In genomic region chr9:126861707-126862460, GRCh38 we compare ENCODE assay signal across 8 cellular contexts. TPM values are rescaled to one million over a fixed set of nuclear protein-coding genes. Genes with fewer than 3 reads are reported as not detected.
DNase-seq lines count a peak whose midpoint lies in the region; ATAC-seq and TF ChIP-seq lines count a peak whose summit lies in the region.

No MANE protein-coding gene starts in this region.

- H3K9me3 ChIP-seq in heart right ventricle: no peaks in the 10 kb centered on the region

- H3K4me3 ChIP-seq in WI38 (ENCODE audit: low read depth, low read length): peak overlapping the region; percentile 72
- peak overlapping the region; percentile 80 to 97 (median 94) for H3K4me3 ChIP-seq in heart right ventricle

- DNase-seq in activated CD4-positive, alpha-beta T cell treated with anti-CD3 and anti-CD28 coated beads for 36 hours: no peak
- DNase-seq in activated CD4-positive, alpha-beta T cell treated with anti-CD3 and anti-CD28 coated beads, Interleukin-2, amount 50 U/mL, for 4 hours: no peak
- DNase-seq in heart right ventricle (no peak), NCI-H345 treated with DMSO at 0.1 percent for 48 hours (lab: John Stamatoyannopoulos, UW; ENCODE audit: unreplicated experiment) (no peak), epidermal melanocyte (ENCODE audit: insufficient read length, low spot score) (no peak)
- no peak for DNase-seq in stimulated activated effector memory CD8-positive, alpha-beta T cell treated with anti-CD3 and anti-CD28 coated beads, Interleukin-12 subunit alpha, Interleukin-12 subunit beta, amount 100 ng/mL, for 72 hours (ENCODE audit: low spot score in 2 of 2)

- intact Hi-C loops in activated CD4-positive, alpha-beta T cell treated with anti-CD3 and anti-CD28 coated beads for 36 hours (cut with DNase I, micrococcal nuclease): loop anchor here (2.0 to 5.0 kb wide), 3 partner anchors 57 to 910 kb away; partner anchors contain the start of gene ZBTB43 (in 1 of the 2)
- intact Hi-C loops in heart right ventricle (cut with DNase I): no loop called here

- TF ChIP-seq CTCF in WI38 (IDR thresholded peaks at IDR 0.05; ENCODE audit: low read depth, low read length): no peak
- no peak for TF ChIP-seq CTCF in heart right ventricle (IDR thresholded peaks at IDR 0.05)

- peaks cover 4 to 39% (median 33%) of the 10 kb centered on the region in 9 donors for H3K4me1 ChIP-seq in heart right ventricle

- peak overlapping the region; percentile 74 for H3K4me3 Mint-ChIP-seq in activated CD4-positive, alpha-beta T cell treated with anti-CD3 and anti-CD28 coated beads for 36 hours
- H3K4me3 Mint-ChIP-seq in stimulated activated effector memory CD8-positive, alpha-beta T cell treated with anti-CD3 and anti-CD28 coated beads, Interleukin-12 subunit alpha, Interleukin-12 subunit beta, amount 100 ng/mL, for 72 hours: peak overlapping the region; percentile 65

- no peaks in the 10 kb centered on the region for H3K9me3 Mint-ChIP-seq in activated CD4-positive, alpha-beta T cell treated with anti-CD3 and anti-CD28 coated beads for 36 hours (ENCODE audit: low read depth)
- no peaks in the 10 kb centered on the region for H3K9me3 Mint-ChIP-seq in stimulated activated effector memory CD8-positive, alpha-beta T cell treated with anti-CD3 and anti-CD28 coated beads, Interleukin-12 subunit alpha, Interleukin-12 subunit beta, amount 100 ng/mL, for 72 hours

- POLR2A ChIA-PET in activated CD4-positive, alpha-beta T cell treated with anti-CD3 and anti-CD28 coated beads for 36 hours (lab: Charles Lee): interaction anchor here (0.6 kb wide), 1 partner anchor 138 kb away, joined by 3 read pairs; no protein-coding TSS in a partner anchor

- 38 to 40% methylated on average over 11 of the region's 11 CpGs for WGBS in heart right ventricle, 2 donors

- peaks cover 8% of the 10 kb centered on the region for H3K36me3 Mint-ChIP-seq in activated CD4-positive, alpha-beta T cell treated with anti-CD3 and anti-CD28 coated beads for 36 hours (ENCODE audit: low read depth)
- H3K36me3 Mint-ChIP-seq in stimulated activated effector memory CD8-positive, alpha-beta T cell treated with anti-CD3 and anti-CD28 coated beads, Interleukin-12 subunit alpha, Interleukin-12 subunit beta, amount 100 ng/mL, for 72 hours: peaks cover 21% of the 10 kb centered on the region

- H3K27me3 Mint-ChIP-seq in activated CD4-positive, alpha-beta T cell treated with anti-CD3 and anti-CD28 coated beads for 36 hours: no peaks in the 10 kb centered on the region

- no peaks in the 10 kb centered on the region for H3K27me3 ChIP-seq in heart right ventricle

- CTCF ChIA-PET in activated CD4-positive, alpha-beta T cell treated with anti-CD3 and anti-CD28 coated beads for 36 hours (lab: Charles Lee): interaction anchor here (0.8 kb wide), 1 partner anchor 84 kb away, joined by 3 read pairs; no protein-coding TSS in a partner anchor

- H3K4me1 Mint-ChIP-seq in activated CD4-positive, alpha-beta T cell treated with anti-CD3 and anti-CD28 coated beads for 36 hours: peaks cover 19% of the 10 kb centered on the region
- H3K4me1 Mint-ChIP-seq in stimulated activated effector memory CD8-positive, alpha-beta T cell treated with anti-CD3 and anti-CD28 coated beads, Interleukin-12 subunit alpha, Interleukin-12 subunit beta, amount 100 ng/mL, for 72 hours: peaks cover 32% of the 10 kb centered on the region

- peak overlapping the region in 8 of 10 donors; percentile 27 to 99 (median 92) for H3K27ac ChIP-seq in heart right ventricle

- peaks cover 0 to 31% (median 5%) of the 10 kb centered on the region in 9 donors for H3K36me3 ChIP-seq in heart right ventricle

- peak overlapping the region; percentile 55 for H3K27ac Mint-ChIP-seq in activated CD4-positive, alpha-beta T cell treated with anti-CD3 and anti-CD28 coated beads for 36 hours
- H3K27ac Mint-ChIP-seq in stimulated activated effector memory CD8-positive, alpha-beta T cell treated with anti-CD3 and anti-CD28 coated beads, Interleukin-12 subunit alpha, Interleukin-12 subunit beta, amount 100 ng/mL, for 72 hours: no peak overlapping the region

- ATAC-seq in activated CD4-positive, alpha-beta T cell treated with anti-CD3 and anti-CD28 coated beads for 36 hours: no peak
- ATAC-seq in heart right ventricle: peak in 1 of 8 donors; percentile 3
- no peak for ATAC-seq in stimulated activated effector memory CD8-positive, alpha-beta T cell treated with anti-CD3 and anti-CD28 coated beads, Interleukin-12 subunit alpha, Interleukin-12 subunit beta, amount 100 ng/mL, for 72 hours
- ATAC-seq in activated CD4-positive, CD25-positive, alpha-beta regulatory T cell treated with anti-CD3 and anti-CD28 coated beads, Interleukin-2, amount 50 U/mL, for 24 hours: no peak

RNA-seq across cellular contexts. Expression of gene ZBTB34, which starts 1.4 kb away (rescaled TPM):
- total RNA-seq in activated CD4-positive, alpha-beta T cell treated with anti-CD3 and anti-CD28 coated beads for 36 hours: 1 to 10 TPM; 4.2 to 5.0 TPM
- 1 to 10 TPM; 4.2 to 6.5 (median 5.3) TPM for total RNA-seq in heart right ventricle
- polyA plus RNA-seq in heart right ventricle: 1 to 10 TPM; 1.6 to 2.8 TPM

RNA-seq across cellular contexts. Expression of gene RALGPS1, which starts 52.7 kb away (rescaled TPM):
- 1 to 10 TPM; 1.2 to 2.2 TPM for total RNA-seq in activated CD4-positive, alpha-beta T cell treated with anti-CD3 and anti-CD28 coated beads for 36 hours
- 10 to 100 TPM; 13.5 to 25.0 (median 17.0) TPM for total RNA-seq in heart right ventricle
- polyA plus RNA-seq in heart right ventricle: 10 to 100 TPM in 1 of 2 donors, 1 to 10 TPM in 1; 4.2 to 14.4 TPM

RNA-seq across cellular contexts. Expression of gene ZBTB43, which starts 57.0 kb away (rescaled TPM):
- total RNA-seq in activated CD4-positive, alpha-beta T cell treated with anti-CD3 and anti-CD28 coated beads for 36 hours: 10 to 100 TPM; 19.3 to 23.0 TPM
- 10 to 100 TPM; 32.8 to 58.4 (median 44.7) TPM for total RNA-seq in heart right ventricle
- 10 to 100 TPM in 1 of 2 donors, 1 to 10 TPM in 1; 7.6 to 13.5 TPM for polyA plus RNA-seq in heart right ventricle

Comparison
In these comparisons a context has a peak if more than half of its experiments do, and no peak if none do; other contexts are left out.
1. RNA of gene RALGPS1, which starts 52.7 kb away (total RNA-seq): 13.5 to 25.0 TPM in heart right ventricle; 1.2 to 2.2 TPM in activated CD4-positive, alpha-beta T cell treated with anti-CD3 and anti-CD28 coated beads for 36 hours; every median in the first group is over 4 times any median in the second.
2. intact Hi-C loops: an anchor here in activated CD4-positive, alpha-beta T cell treated with anti-CD3 and anti-CD28 coated beads for 36 hours (2.0 to 5.0 kb wide); none called in heart right ventricle.